15 cellular contexts compared by ENCODE assay signal in genomic region chr20:57620999-57621398, GRCh38. TPM values are rescaled to one million over a fixed set of nuclear protein-coding genes. Genes with fewer than 3 reads are reported as not detected.
DNase-seq lines count a peak whose midpoint lies in the region; ATAC-seq, FAIRE-seq and TF ChIP-seq lines count a peak whose summit lies in the region.
"Had no signal": no experiment of that assay in that cellular context is flagged by ENCODE, and none has a peak within 500 bp of the region (broad histone marks: within the 10 kb centered on the region; RNA-seq: fewer than 3 reads in every experiment).

No MANE protein-coding gene starts in this region.

- H3K4me3 Mint-ChIP-seq in CD4-positive, alpha-beta T cell, result peak overlapping the region; percentile 76
- peak overlapping the region; percentile 51 for H3K4me3 Mint-ChIP-seq in activated T-helper 1 cell treated with anti-CD3 and anti-CD28 coated beads, Interleukin-12 subunit alpha, Interleukin-12 subunit beta, Interleukin-2, Interleukin-4 antibody, amounts not matched to agents 30 ng/mL and 10 ng/mL and 1 ng/mL, durations not matched to agents 14 hours and 24 hours and 36 hours
- peak overlapping the region; percentile 82 to 95 (median 93) for H3K4me3 Mint-ChIP-seq in naive B cell

- H3K27ac ChIP-seq in CD4-positive, alpha-beta T cell (ENCODE audit: low read depth, low read length), result peak overlapping the region; percentile 78
- H3K27ac ChIP-seq: brain microvascular endothelial cell, C4-2B had no signal

- FAIRE-seq in GM19239 (lab: Jason Lieb, UNC) (peak; percentile 45), frontal cortex (lab: Jason Lieb, UNC) (no peak)

- peaks cover 3% of the 10 kb centered on the region for H3K9me3 Mint-ChIP-seq in CD4-positive, alpha-beta T cell
- peaks cover 21% of the 10 kb centered on the region for H3K9me3 Mint-ChIP-seq in activated T-helper 1 cell treated with anti-CD3 and anti-CD28 coated beads, Interleukin-12 subunit alpha, Interleukin-12 subunit beta, Interleukin-2, Interleukin-4 antibody, amounts not matched to agents 30 ng/mL and 10 ng/mL and 1 ng/mL, durations not matched to agents 14 hours and 24 hours and 36 hours
- H3K9me3 Mint-ChIP-seq in naive B cell, result peaks cover 0 to 10% (median 4%) of the 10 kb centered on the region in 7 donors

- intact Hi-C loops in CD4-positive, alpha-beta T cell (cut with DNase I, micrococcal nuclease), result loop anchor here in 1 of 2 experiments (5.0 to 10.0 kb wide), 3 partner anchors 86 to 1034 kb away; partner anchors contain the start of genes STX16 and VAPB
- intact Hi-C loops in activated T-helper 1 cell treated with anti-CD3 and anti-CD28 coated beads, Interleukin-12 subunit alpha, Interleukin-12 subunit beta, Interleukin-2, Interleukin-4 antibody, amounts not matched to agents 30 ng/mL and 10 ng/mL and 1 ng/mL, durations not matched to agents 14 hours and 24 hours and 36 hours (cut with micrococcal nuclease), result loop anchor here (2.0 kb wide), 1 partner anchor 1198 kb away; no protein-coding TSS in a partner anchor

- H3K4me1 Mint-ChIP-seq in CD4-positive, alpha-beta T cell (ENCODE audit: low read depth), result peaks cover 86% of the 10 kb centered on the region
- peaks cover 59% of the 10 kb centered on the region for H3K4me1 Mint-ChIP-seq in activated T-helper 1 cell treated with anti-CD3 and anti-CD28 coated beads, Interleukin-12 subunit alpha, Interleukin-12 subunit beta, Interleukin-2, Interleukin-4 antibody, amounts not matched to agents 30 ng/mL and 10 ng/mL and 1 ng/mL, durations not matched to agents 14 hours and 24 hours and 36 hours (ENCODE audit: low read depth)
- peaks cover 45 to 69% (median 68%) of the 10 kb centered on the region in 3 donors for H3K4me1 Mint-ChIP-seq in naive B cell

- no peak for ATAC-seq in CD4-positive, alpha-beta T cell (ENCODE audit: poor library complexity)
- ATAC-seq in naive B cell (ENCODE audit: low read depth in 2 of 2) (peak; percentile 21 to 26), HG03039 (IDR thresholded peaks at IDR 0.05; ENCODE audit: unreplicated experiment) (no peak), GM18517 (IDR thresholded peaks at IDR 0.05; ENCODE audit: unreplicated experiment) (no peak)
- ATAC-seq: left ventricle myocardium superior had no signal

- no peaks in the 10 kb centered on the region for H3K27me3 Mint-ChIP-seq in CD4-positive, alpha-beta T cell
- H3K27me3 Mint-ChIP-seq in activated T-helper 1 cell treated with anti-CD3 and anti-CD28 coated beads, Interleukin-12 subunit alpha, Interleukin-12 subunit beta, Interleukin-2, Interleukin-4 antibody, amounts not matched to agents 30 ng/mL and 10 ng/mL and 1 ng/mL, durations not matched to agents 14 hours and 24 hours and 36 hours (ENCODE audit: insufficient read depth), result peaks cover 20% of the 10 kb centered on the region
- H3K27me3 Mint-ChIP-seq in naive B cell, result no peaks in the 10 kb centered on the region

- CTCF ChIA-PET in CD4-positive, alpha-beta T cell (lab: Charles Lee), result interaction anchor here (1.2 to 2.8 kb wide), 2 partner anchors 61 to 614 kb away, joined by 3 to 11 read pairs; no protein-coding TSS in a partner anchor

- peak overlapping the region; percentile 94 for H3K27ac Mint-ChIP-seq in CD4-positive, alpha-beta T cell
- H3K27ac Mint-ChIP-seq in activated T-helper 1 cell treated with anti-CD3 and anti-CD28 coated beads, Interleukin-12 subunit alpha, Interleukin-12 subunit beta, Interleukin-2, Interleukin-4 antibody, amounts not matched to agents 30 ng/mL and 10 ng/mL and 1 ng/mL, durations not matched to agents 14 hours and 24 hours and 36 hours, result peak overlapping the region; percentile 70
- H3K27ac Mint-ChIP-seq in naive B cell, result peak overlapping the region; percentile 97 to 99 (median 98)

- no peak for TF ChIP-seq CTCF in CD4-positive, alpha-beta T cell (IDR thresholded peaks at IDR 0.05)

- DNase-seq in CD4-positive, alpha-beta T cell, result peak in 1 of 10 experiments; percentile 42
- no peak for DNase-seq in GM19239 (ENCODE audit: insufficient read length, low spot score)
- no peak for DNase-seq in activated T-helper 1 cell treated with anti-CD3 and anti-CD28 coated beads, Interleukin-12 subunit alpha, Interleukin-12 subunit beta, Interleukin-2, Interleukin-4 antibody, amounts not matched to agents 30 ng/mL and 10 ng/mL and 1 ng/mL, durations not matched to agents 14 hours and 24 hours and 36 hours (ENCODE audit: low spot score)
- DNase-seq in naive B cell, result peak; percentile 66
- no peak for DNase-seq in frontal cortex (ENCODE audit: low spot score in 2 of 2)
- DNase-seq in iPS-NIHi11 (ENCODE audit: low spot score), result no peak
- DNase-seq: brain microvascular endothelial cell, heart right ventricle, NCI-H1436 treated with DMSO at 0.1 percent for 48 hours, NCI-H748 treated with DMSO at 0.1 percent for 48 hours had no signal

- POLR2A ChIA-PET in CD4-positive, alpha-beta T cell (lab: Charles Lee), result interaction anchor here (1.0 to 3.4 kb wide), 12 partner anchors 8 to 231 kb away, joined by 3 to 139 read pairs (median 10); partner anchors contain the start of gene PMEPA1

- H3K36me3 Mint-ChIP-seq in CD4-positive, alpha-beta T cell (ENCODE audit: low read depth), result peaks cover 44% of the 10 kb centered on the region
- peaks cover 8% of the 10 kb centered on the region for H3K36me3 Mint-ChIP-seq in activated T-helper 1 cell treated with anti-CD3 and anti-CD28 coated beads, Interleukin-12 subunit alpha, Interleukin-12 subunit beta, Interleukin-2, Interleukin-4 antibody, amounts not matched to agents 30 ng/mL and 10 ng/mL and 1 ng/mL, durations not matched to agents 14 hours and 24 hours and 36 hours (ENCODE audit: low read depth)
- H3K36me3 Mint-ChIP-seq in naive B cell, result peaks cover 13 to 21% of the 10 kb centered on the region in 2 donors

- H3K9me3 ChIP-seq in CD4-positive, alpha-beta T cell (ENCODE audit: control insufficient read depth, low read length), result no peaks in the 10 kb centered on the region

- no peaks in the 10 kb centered on the region for H3K27me3 ChIP-seq in CD4-positive, alpha-beta T cell (ENCODE audit: control insufficient read depth, insufficient read depth, low read length)

RNA-seq across cellular contexts. Expression of gene ZBP1, which starts 0.8 kb away (rescaled TPM):
- 10 to 100 TPM; 39.0 to 40.1 TPM for total RNA-seq in CD4-positive, alpha-beta T cell
- total RNA-seq in activated T-helper 1 cell treated with anti-CD3 and anti-CD28 coated beads, Interleukin-12 subunit alpha, Interleukin-12 subunit beta, Interleukin-2, Interleukin-4 antibody, amounts not matched to agents 30 ng/mL and 10 ng/mL and 1 ng/mL, durations not matched to agents 14 hours and 24 hours and 36 hours, result 0.15 and 0.41 TPM in 2 replicates
- 10 to 100 TPM in 5 of 6 donors, 1 to 10 TPM in 1; 7.6 to 24.1 (median 15.5) TPM for polyA plus RNA-seq in naive B cell (ENCODE audit: low read depth in 6 of 6)
- total RNA-seq in frontal cortex, result not detected
- total RNA-seq: osteocyte had no signal

Comparison
In these comparisons a context has a peak if more than half of its experiments do, and no peak if none do; other contexts are left out.
1. ATAC-seq: peak in naive B cell (2 of 2); none in CD4-positive, alpha-beta T cell (single experiment), HG03039 (single experiment) and GM18517 (single experiment).
2. RNA of gene ZBP1, which starts 0.8 kb away (total RNA-seq): 39.0 to 40.1 TPM in CD4-positive, alpha-beta T cell; 0.15 to 0.41 TPM in activated T-helper 1 cell treated with anti-CD3 and anti-CD28 coated beads, Interleukin-12 subunit alpha, Interleukin-12 subunit beta, Interleukin-2, Interleukin-4 antibody, amounts not matched to agents 30 ng/mL and 10 ng/mL and 1 ng/mL, durations not matched to agents 14 hours and 24 hours and 36 hours and not detected in frontal cortex (single experiment); every median in the first group is over 10 times any median in the second.
3. Peak in every context shown above with its lines, with median percentiles within 50 percentile points of each other: H3K27ac Mint-ChIP-seq and H3K4me3 Mint-ChIP-seq.